ENCODE assay signal across 1 cellular context in genomic region chr18:64037812-64038414, GRCh38.
TF ChIP-seq lines count a peak whose summit lies in the region.

No MANE protein-coding gene starts in this region.

TF ChIP-seq in H1, 55 proteins besides CTCF, POLR2A, EP300 and RAD21 (continued from another document):
- no peak for TF ChIP-seq TCF12 (IDR thresholded peaks at IDR 0.05; ENCODE audit: low read depth, low read length)
- TF ChIP-seq CHD1 (IDR thresholded peaks at IDR 0.05; ENCODE audit: low read depth, low read length): no peak
- TF ChIP-seq SAP30 (IDR thresholded peaks at IDR 0.05; ENCODE audit: insufficient read depth, insufficient replicate concordance, low read length): no peak
TF ChIP-seq in H1: peak in this region for 0.
